9 cellular contexts compared by ENCODE assay signal in genomic region chr6:7311171-7311570, GRCh38. TPM values are rescaled to one million over a fixed set of nuclear protein-coding genes. Genes with fewer than 3 reads are reported as not detected.
DNase-seq lines count a peak whose midpoint lies in the region; ATAC-seq and TF ChIP-seq lines count a peak whose summit lies in the region.
"Had no signal": no experiment of that assay in that cellular context is flagged by ENCODE, and none has a peak within 500 bp of the region (broad histone marks: within the 10 kb centered on the region; RNA-seq: fewer than 3 reads in every experiment).

No MANE protein-coding gene starts in this region.

- H3K9me3 ChIP-seq in A673 (ENCODE audit: low read depth, low read length, poor library complexity, severe bottlenecking) (no peaks in the 10 kb centered on the region), GM23248 (ENCODE audit: low read depth) (no peaks in the 10 kb centered on the region), iPS-15b (ENCODE audit: control insufficient read depth, insufficient read depth, low read length) (no peaks in the 10 kb centered on the region), vagina (no peaks in the 10 kb centered on the region), trophoblast cell (ENCODE audit: insufficient read depth, low read depth, low read length) (no peaks in the 10 kb centered on the region)

- in situ Hi-C loops in GM23248 (cut with MboI) = no loop called here

- BruUV-seq in A673 (replicated peaks; lab: Mats Ljungman, UMichigan) = no TSS peak

- POLR2A ChIA-PET in A673 (lab: Charles Lee; ENCODE audit: low non-redundant PET) = no interaction called here
- POLR2A ChIA-PET in activated CD8-positive, alpha-beta T cell treated with anti-CD3 and anti-CD28 coated beads, Interleukin-2, amount 10 ng/mL, durations not matched to agents 7 days and 5 days (lab: Charles Lee) = interaction anchor here (3.8 kb wide), 1 partner anchor 78 kb away, joined by 23 read pairs; the partner anchor contains the start of genes CAGE1 and RIOK1

- no peak for ATAC-seq in activated CD8-positive, alpha-beta T cell treated with anti-CD3 and anti-CD28 coated beads, Interleukin-2, amount 10 ng/mL, durations not matched to agents 7 days and 5 days
- no peak for ATAC-seq in GM21528 (IDR thresholded peaks at IDR 0.05; ENCODE audit: low FRiP score, unreplicated experiment)

- H3K27me3 ChIP-seq in A673 (replicated peaks; ENCODE audit: insufficient read depth, low read depth, low read length, poor library complexity) = no peaks in the 10 kb centered on the region
- no peaks in the 10 kb centered on the region for H3K27me3 ChIP-seq in GM23248 (replicated peaks; ENCODE audit: insufficient read depth)
- H3K27me3 ChIP-seq in iPS-15b (ENCODE audit: control insufficient read depth, insufficient read depth, low read length) = no peaks in the 10 kb centered on the region
- H3K27me3 ChIP-seq in vagina = no peaks in the 10 kb centered on the region
- H3K27me3 ChIP-seq in trophoblast cell (ENCODE audit: insufficient read depth, low read length) = no peaks in the 10 kb centered on the region

- H3K9ac ChIP-seq in GM23248 = peak overlapping the region; percentile 97
- H3K9ac ChIP-seq in iPS-15b (ENCODE audit: low read depth, low read length) = no peak overlapping the region
- H3K9ac ChIP-seq in trophoblast cell (ENCODE audit: low read length) = no peak overlapping the region

- peak overlapping the region; percentile 71 for H3K4me3 Mint-ChIP-seq in activated CD8-positive, alpha-beta T cell treated with anti-CD3 and anti-CD28 coated beads, Interleukin-2, amount 10 ng/mL, durations not matched to agents 7 days and 5 days

- WGBS in GM23248 (ENCODE audit: low coverage in 1 of 2, low lambda C conversion rate in 2 of 2, missing lambda C conversion rate in 2 of 2), 2 experiments = 6 to 8% methylated on average over 1 of the region's 1 CpG
- WGBS in trophoblast cell (ENCODE audit: extremely low coverage, insufficient coverage, insufficient read length) = no CpG with 5 or more reads among the region's 1 CpG

- CTCF ChIA-PET in A673 (lab: Charles Lee) = no interaction called here
- CTCF ChIA-PET in activated CD8-positive, alpha-beta T cell treated with anti-CD3 and anti-CD28 coated beads, Interleukin-2, amount 10 ng/mL, durations not matched to agents 7 days and 5 days (lab: Charles Lee) = interaction anchor here (1.7 kb wide), 1 partner anchor 78 kb away, joined by 6 read pairs; the partner anchor contains the start of genes CAGE1 and RIOK1

- peaks cover 11% of the 10 kb centered on the region; the same call in 1 of the 2 replicates for H3F3A ChIP-seq in GM23248 (ENCODE audit: insufficient read depth)

- H3K4me3 ChIP-seq in A673 (ENCODE audit: low read depth, low read length, poor library complexity, severe bottlenecking) = peak overlapping the region; percentile 85
- peak overlapping the region; percentile 92 for H3K4me3 ChIP-seq in GM23248
- H3K4me3 ChIP-seq in iPS-15b (ENCODE audit: low read depth, low read length) = peak overlapping the region; percentile 10
- no peak overlapping the region for H3K4me3 ChIP-seq in vagina
- no peak overlapping the region for H3K4me3 ChIP-seq in trophoblast cell (ENCODE audit: low read depth, low read length)

- no peak overlapping the region for H4K91ac ChIP-seq in trophoblast cell (ENCODE audit: low read depth, low read length)

- H3K79me2 ChIP-seq in GM23248 (ENCODE audit: insufficient read depth) = peaks cover 67% of the 10 kb centered on the region
- H3K79me2 ChIP-seq in trophoblast cell (ENCODE audit: control insufficient read depth, insufficient read depth, low read length, poor library complexity) = peaks cover 8% of the 10 kb centered on the region

- no peak overlapping the region for H3K14ac ChIP-seq in trophoblast cell (ENCODE audit: low read length)

- no peak overlapping the region for H3K27ac Mint-ChIP-seq in activated CD8-positive, alpha-beta T cell treated with anti-CD3 and anti-CD28 coated beads, Interleukin-2, amount 10 ng/mL, durations not matched to agents 7 days and 5 days

- H3K18ac ChIP-seq in trophoblast cell (ENCODE audit: low read length) = no peak overlapping the region

- TF ChIP-seq CTCF in A673 (conservative IDR thresholded peaks at IDR 0.05; ENCODE audit: low read depth, low read length) (no peak), vagina (IDR thresholded peaks at IDR 0.05) (no peak)

- H2AK5ac ChIP-seq in trophoblast cell (ENCODE audit: low read length) = no peak overlapping the region

- H3K36me3 ChIP-seq in A673 (ENCODE audit: insufficient read depth, low read length, poor library complexity, severe bottlenecking) (peaks cover 41% of the 10 kb centered on the region), GM23248 (ENCODE audit: low read depth) (peaks cover 29% of the 10 kb centered on the region), iPS-15b (ENCODE audit: control insufficient read depth, insufficient read depth, low read length) (peaks cover 18% of the 10 kb centered on the region), vagina (peaks cover 0 to 27% of the 10 kb centered on the region in 2 donors), trophoblast cell (ENCODE audit: control insufficient read depth in 1 of 2, insufficient read depth in 2 of 2, low read length in 2 of 2) (peaks cover 10 to 16% of the 10 kb centered on the region in 2 experiments)

- H2BK5ac ChIP-seq in trophoblast cell (ENCODE audit: low read depth, low read length, poor library complexity) = no peak overlapping the region

- no peaks in the 10 kb centered on the region for H3K9me2 ChIP-seq in GM23248 (ENCODE audit: insufficient read depth)

- TF ChIP-seq POLR2A in vagina (IDR thresholded peaks at IDR 0.05) = no peak

- H4K12ac ChIP-seq in trophoblast cell (ENCODE audit: low read depth, low read length) = no peak overlapping the region

- H3K79me1 ChIP-seq in trophoblast cell (ENCODE audit: low read length) = peaks cover 10% of the 10 kb centered on the region

- no peak overlapping the region for H2BK120ac ChIP-seq in trophoblast cell (ENCODE audit: insufficient read depth, low read length, poor library complexity)

- intact Hi-C loops in A673 (cut with micrococcal nuclease; ENCODE audit: unreplicated experiment) = no loop called here
- intact Hi-C loops in vagina (cut with DNase I) = no loop called here

- H2AFZ ChIP-seq in GM23248 = no peak overlapping the region
- H2AFZ ChIP-seq in trophoblast cell (ENCODE audit: insufficient read depth, low read length, poor library complexity) = no peak overlapping the region

- no peaks in the 10 kb centered on the region for H4K20me1 ChIP-seq in GM23248 (ENCODE audit: insufficient read depth)

- H3K36me3 Mint-ChIP-seq in activated CD8-positive, alpha-beta T cell treated with anti-CD3 and anti-CD28 coated beads, Interleukin-2, amount 10 ng/mL, durations not matched to agents 7 days and 5 days (ENCODE audit: low read depth) = peaks cover 48% of the 10 kb centered on the region

- peaks cover 62% of the 10 kb centered on the region for H3K4me1 Mint-ChIP-seq in activated CD8-positive, alpha-beta T cell treated with anti-CD3 and anti-CD28 coated beads, Interleukin-2, amount 10 ng/mL, durations not matched to agents 7 days and 5 days (ENCODE audit: low read depth)

- H3K4ac ChIP-seq in trophoblast cell (ENCODE audit: low read depth, low read length) = no peak overlapping the region

- H2BK12ac ChIP-seq in trophoblast cell (ENCODE audit: low read length) = no peak overlapping the region

- H3K4me2 ChIP-seq in GM23248 (ENCODE audit: unreplicated experiment) (peak overlapping the region; percentile 97), trophoblast cell (ENCODE audit: low read length) (no peak overlapping the region)

- no peak overlapping the region for H3K27ac ChIP-seq in A673 (ENCODE audit: low read depth, low read length, poor library complexity, severe bottlenecking)
- H3K27ac ChIP-seq in GM23248 = peak overlapping the region; percentile 88
- H3K27ac ChIP-seq in vagina = no peak overlapping the region
- no peak overlapping the region for H3K27ac ChIP-seq in trophoblast cell (ENCODE audit: low read depth, low read length)

- no peak overlapping the region for H4K8ac ChIP-seq in trophoblast cell (ENCODE audit: low read depth, low read length)

- H3K4me1 ChIP-seq in A673 (ENCODE audit: insufficient read depth, low read length, poor library complexity, severe bottlenecking) (no peaks in the 10 kb centered on the region), GM23248 (ENCODE audit: insufficient read depth) (peaks cover 28% of the 10 kb centered on the region), iPS-15b (ENCODE audit: control insufficient read depth, insufficient read depth, low read length) (no peaks in the 10 kb centered on the region), vagina (peaks cover 51% of the 10 kb centered on the region), trophoblast cell (ENCODE audit: control insufficient read depth in 1 of 2, insufficient read depth in 2 of 2, low read length in 2 of 2) (peaks cover 0 to 2% of the 10 kb centered on the region in 2 experiments)

- DNase-seq in A673 (ENCODE audit: low spot score) = no peak
- peak; percentile 32 for DNase-seq in GM23248
- DNase-seq in activated CD8-positive, alpha-beta T cell treated with anti-CD3 and anti-CD28 coated beads, Interleukin-2, amount 10 ng/mL, durations not matched to agents 7 days and 5 days = no peak
- DNase-seq in vagina (ENCODE audit: extremely low spot score in 2 of 2) = no peak
- no peak for DNase-seq in trophoblast cell
- DNase-seq in COR-L47 (lab: John Stamatoyannopoulos, UW) = no peak
- DNase-seq: EL had no signal

- no peaks in the 10 kb centered on the region for H3K27me3 Mint-ChIP-seq in activated CD8-positive, alpha-beta T cell treated with anti-CD3 and anti-CD28 coated beads, Interleukin-2, amount 10 ng/mL, durations not matched to agents 7 days and 5 days (ENCODE audit: low read depth)

- no peak overlapping the region for H3K23ac ChIP-seq in trophoblast cell (ENCODE audit: low read length)

- H3K9me3 Mint-ChIP-seq in activated CD8-positive, alpha-beta T cell treated with anti-CD3 and anti-CD28 coated beads, Interleukin-2, amount 10 ng/mL, durations not matched to agents 7 days and 5 days (ENCODE audit: insufficient read depth) = no peaks in the 10 kb centered on the region

RNA-seq across cellular contexts. Expression of gene SSR1, which starts 1.8 kb away (rescaled TPM):
- 152 and 161 TPM in 2 replicates for total RNA-seq in A673 (2021)
- 129 and 180 TPM in 2 replicates for total RNA-seq in GM23248 (2014; rRNA removed; shearing (Covaris generic))
- 241 and 257 TPM in 2 replicates for polyA plus RNA-seq in GM23248 (2016; fragmentation: Nextera tagmentation; extraction: Ambion mirVana)
- 100 to 1,000 TPM; 122 to 130 TPM for total RNA-seq in activated CD8-positive, alpha-beta T cell treated with anti-CD3 and anti-CD28 coated beads, Interleukin-2, amount 10 ng/mL, durations not matched to agents 7 days and 5 days
- total RNA-seq in vagina = 48.1 TPM
- 177 and 189 TPM in 2 replicates for polyA plus RNA-seq in trophoblast cell (2013)

Comparison
In these comparisons a context has a peak if more than half of its experiments do, and no peak if none do; other contexts are left out.
1. H3K4me3 ChIP-seq: peak in A673 (single experiment), GM23248 (single experiment) and iPS-15b (single experiment); none in vagina (0 of 2) and trophoblast cell (single experiment).